10 cellular contexts compared by ENCODE assay signal in genomic region chr1:244104309-244105060, GRCh38.
DNase-seq lines count a peak whose midpoint lies in the region; ATAC-seq, FAIRE-seq and TF ChIP-seq lines count a peak whose summit lies in the region.
"Had no signal": no experiment of that assay in that cellular context is flagged by ENCODE, and none has a peak within 500 bp of the region (broad histone marks: within the 10 kb centered on the region; RNA-seq: fewer than 3 reads in every experiment).

No MANE protein-coding gene starts in this region.

- FAIRE-seq in A204.1 (lab: Jason Lieb, UNC) (peak; percentile 71), H54 (lab: Jason Lieb, UNC) (no peak)

- DNase-seq in H54 (ENCODE audit: insufficient read length, low spot score) (peak; percentile 89), glomerular visceral epithelial cell (ENCODE audit: extremely low spot score) (peak; percentile 95)
- no peak for DNase-seq in activated CD8-positive, alpha-beta memory T cell treated with anti-CD3 and anti-CD28 coated beads, Interleukin-2, amount 50 U/mL, for 4 hours
- DNase-seq: C1 segment of cervical spinal cord; stimulated activated naive CD8-positive, alpha-beta T cell treated with anti-CD3 and anti-CD28 coated beads, Interleukin-15, Interleukin-2, amounts not matched to agents 100 U/mL and 50 U/mL, for 24 hours had no signal

- TF ChIP-seq POLR2A in H54 (IDR thresholded peaks at IDR 0.05; ENCODE audit: low read depth, low read length), result no peak

- ATAC-seq in SK-N-SH treated with all-trans-retinoic acid at 6 μM for 48 hours (peak; percentile 99), GM19351 (IDR thresholded peaks at IDR 0.05; ENCODE audit: unreplicated experiment) (no peak), GM18520 (IDR thresholded peaks at IDR 0.05; ENCODE audit: unreplicated experiment) (no peak), GM21381 (IDR thresholded peaks at IDR 0.05; ENCODE audit: unreplicated experiment) (no peak)
- ATAC-seq: stimulated activated naive CD8-positive, alpha-beta T cell treated with anti-CD3 and anti-CD28 coated beads, Interleukin-15, Interleukin-2, amounts not matched to agents 100 U/mL and 50 U/mL, for 24 hours had no signal

TF ChIP-seq in SK-N-SH treated with all-trans-retinoic acid at 6 μM for 48 hours, 23 proteins besides CTCF, POLR2A, EP300 and RAD21:
- peak; percentile 54; the same call in 1 of the 2 replicates for TF ChIP-seq TOX (CRISPR knock-in tag; IDR thresholded peaks at IDR 0.05; ENCODE audit: borderline replicate concordance)
- TF ChIP-seq RARB (CRISPR knock-in tag; IDR thresholded peaks at IDR 0.05), result no peak
- TF ChIP-seq TCF4 (CRISPR knock-in tag; IDR thresholded peaks at IDR 0.05; ENCODE audit: borderline replicate concordance), result no peak
- no peak for TF ChIP-seq CREB5 (CRISPR knock-in tag; IDR thresholded peaks at IDR 0.05; ENCODE audit: low read depth)
- TF ChIP-seq PATZ1 (CRISPR knock-in tag; IDR thresholded peaks at IDR 0.05; ENCODE audit: borderline replicate concordance), result no peak
